In the genomic region with DNA sequence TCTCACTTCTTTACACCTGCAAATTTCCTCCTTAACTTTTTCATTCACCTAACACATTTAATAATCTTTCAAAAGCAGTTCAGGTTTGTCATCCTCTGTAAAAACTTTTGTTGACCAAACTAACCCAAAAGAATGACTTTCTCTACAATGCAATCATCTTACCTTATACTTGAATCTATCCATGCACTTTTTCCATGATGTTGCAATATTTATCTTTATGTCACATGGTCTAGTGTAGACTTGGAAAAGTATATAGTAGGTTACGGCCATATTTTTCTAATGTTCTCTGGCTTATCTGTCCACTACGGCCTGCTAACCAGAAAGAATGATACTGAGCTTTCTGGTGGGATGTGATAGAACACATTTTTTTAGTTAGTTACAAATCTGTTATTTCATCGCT, we compare ENCODE assay signal across 10 cellular contexts.
"Had no signal": no experiment of that assay in that cellular context is flagged by ENCODE, and none has a peak within 500 bp of the region (broad histone marks: within the 10 kb centered on the region; RNA-seq: fewer than 3 reads in every experiment).

No MANE protein-coding gene starts in this region.

- H3K4me1 ChIP-seq: HAP-1 had no signal

- H3K9ac ChIP-seq: GM23248 had no signal

- H3K36me3 ChIP-seq: HAP-1 had no signal

- H3K9me3 ChIP-seq: HAP-1 had no signal

- H3K4me2 ChIP-seq: GM23338 had no signal

- H2AFZ ChIP-seq: GM23248, GM23338 had no signal

- DNase-seq: GM23248, GOT3, H7, H9, HCEC 1CT, HFFc6 had no signal

- H3K27ac ChIP-seq: GM23248 had no signal

- ATAC-seq: GM23338, HCT116 had no signal

- FAIRE-seq: H1 had no signal

- H3K4me3 ChIP-seq: GM23248, GM23338, HAP-1 had no signal
